Comparison of ENCODE assay signal across 8 cellular contexts in genomic region chr1:6490181-6491075, GRCh38. TPM values are rescaled to one million over a fixed set of nuclear protein-coding genes. Genes with fewer than 3 reads are reported as not detected.
DNase-seq lines count a peak whose midpoint lies in the region; ATAC-seq and FAIRE-seq lines count a peak whose summit lies in the region.

No MANE protein-coding gene starts in this region.

- intact Hi-C loops in left colon (cut with DNase I, micrococcal nuclease): no loop called here

- no peaks in the 10 kb centered on the region for H3K9me3 Mint-ChIP-seq in IgD-negative memory B cell

- FAIRE-seq in GM18507 (lab: Jason Lieb, UNC): peak; percentile 45

- peaks cover 8% of the 10 kb centered on the region for H3K27me3 Mint-ChIP-seq in IgD-negative memory B cell

- no peaks in the 10 kb centered on the region for H3K36me3 Mint-ChIP-seq in IgD-negative memory B cell

- DNase-seq in AG08396 (ENCODE audit: low spot score): peak; percentile 87
- peak; percentile 68 for DNase-seq in GM18507 (ENCODE audit: extremely low spot score, insufficient read length, low read depth)
- DNase-seq in UCSD-AML1 (lab: John Stamatoyannopoulos, UW; ENCODE audit: unreplicated experiment): peak; percentile 47
- DNase-seq in cerebellar cortex (ENCODE audit: low spot score): peak; percentile 81
- DNase-seq in left colon: peak; percentile 75 to 87
- DNase-seq in stimulated activated CD4-positive, alpha-beta T cell treated with anti-CD3 and anti-CD28 coated beads, Interleukin-2, amount 100 ng/mL, for 48 hours: peak; percentile 61 to 63
- no peak for DNase-seq in superior temporal gyrus (ENCODE audit: extremely low spot score)

- peak overlapping the region; percentile 64 to 93 (median 83) for H3K4me3 Mint-ChIP-seq in IgD-negative memory B cell

- H3K4me1 Mint-ChIP-seq in IgD-negative memory B cell: peaks cover 3 to 10% (median 9%) of the 10 kb centered on the region in 3 donors

- ATAC-seq in left colon: peak; percentile 75

- no peak overlapping the region for H3K27ac Mint-ChIP-seq in IgD-negative memory B cell

RNA-seq across cellular contexts. Expression of gene PLEKHG5, which starts 1.0 kb away (rescaled TPM):
- polyA plus RNA-seq in IgD-negative memory B cell: not detected
- 10 to 100 TPM; 14.1 to 22.3 TPM for total RNA-seq in left colon

RNA-seq across cellular contexts. Expression of gene TNFRSF25, which starts 24.5 kb away (rescaled TPM):
- 2.3 TPM for polyA plus RNA-seq in IgD-negative memory B cell
- 10 to 100 TPM; 21.7 to 71.9 TPM for total RNA-seq in left colon
